Comparison of ENCODE assay signal across 12 cellular contexts in the genomic region with DNA sequence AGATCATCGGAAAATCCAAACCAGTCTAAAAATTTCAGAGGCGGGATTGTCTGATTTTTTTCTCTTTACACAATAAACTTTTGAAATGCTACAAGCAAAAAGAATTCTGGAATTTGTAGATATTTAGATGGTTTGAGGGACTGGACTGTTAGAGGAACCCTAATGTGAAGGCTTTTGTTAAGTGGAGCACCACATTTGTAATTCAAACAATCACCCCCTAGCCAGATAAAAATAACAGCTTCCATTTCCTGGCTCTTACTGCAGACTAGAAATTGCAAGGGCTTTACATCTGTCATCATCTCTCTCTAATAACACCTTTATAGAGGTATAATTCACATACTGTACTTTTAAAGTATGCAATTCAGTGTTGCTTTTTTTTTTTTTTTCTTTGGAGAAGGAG.
"Had no signal": no experiment of that assay in that cellular context is flagged by ENCODE, and none has a peak within 500 bp of the region (broad histone marks: within the 10 kb centered on the region; RNA-seq: fewer than 3 reads in every experiment).

No MANE protein-coding gene starts in this region.

- H3K9me3 Mint-ChIP-seq: activated naive CD4-positive, alpha-beta T cell treated with anti-CD3 and anti-CD28 coated beads, Interleukin-2, amount 50 U/mL, for 24 hours; stimulated activated naive B cell treated with anti-CD40 and anti-IgM and Interleukin-4, amounts not matched to agents 10 μg/mL and 1 μg/mL and 100 μg/mL, for 72 hours had no signal

- H3K27ac ChIP-seq: heart left ventricle, psoas muscle, right lobe of liver, spleen, transverse colon had no signal

- H3K4me3 Mint-ChIP-seq: activated naive CD4-positive, alpha-beta T cell treated with anti-CD3 and anti-CD28 coated beads, Interleukin-2, amount 50 U/mL, for 24 hours; stimulated activated naive B cell treated with anti-CD40 and anti-IgM and Interleukin-4, amounts not matched to agents 10 μg/mL and 1 μg/mL and 100 μg/mL, for 72 hours had no signal

- ATAC-seq: activated CD4-positive, CD25-positive, alpha-beta regulatory T cell treated with anti-CD3 and anti-CD28 coated beads, Interleukin-2, amount 50 U/mL, for 24 hours; heart left ventricle; psoas muscle; right lobe of liver; stimulated activated naive B cell treated with anti-CD40 and anti-IgM and Interleukin-4, amounts not matched to agents 10 μg/mL and 1 μg/mL and 100 μg/mL, for 72 hours had no signal

- H3K27me3 Mint-ChIP-seq: activated naive CD4-positive, alpha-beta T cell treated with anti-CD3 and anti-CD28 coated beads, Interleukin-2, amount 50 U/mL, for 24 hours; stimulated activated naive B cell treated with anti-CD40 and anti-IgM and Interleukin-4, amounts not matched to agents 10 μg/mL and 1 μg/mL and 100 μg/mL, for 72 hours had no signal

- H3K27ac Mint-ChIP-seq: activated naive CD4-positive, alpha-beta T cell treated with anti-CD3 and anti-CD28 coated beads, Interleukin-2, amount 50 U/mL, for 24 hours; stimulated activated naive B cell treated with anti-CD40 and anti-IgM and Interleukin-4, amounts not matched to agents 10 μg/mL and 1 μg/mL and 100 μg/mL, for 72 hours had no signal

- DNase-seq: activated T-cell treated with anti-CD3 and anti-CD28 coated beads, Interleukin-2, amount 50 U/mL, for 1 hour; amniotic stem cell; heart left ventricle; occipital lobe; psoas muscle; right lobe of liver; spleen; stimulated activated CD4-positive, alpha-beta T cell treated with anti-CD3 and anti-CD28 coated beads, Interleukin-1b, Interleukin-23, amount 100 ng/mL, for 48 hours; stimulated activated naive B cell treated with anti-CD40 and anti-IgM and Interleukin-4, amounts not matched to agents 10 μg/mL and 1 μg/mL and 100 μg/mL, for 72 hours; transverse colon had no signal

- H3K27me3 ChIP-seq: heart left ventricle, right lobe of liver, spleen, transverse colon had no signal

- H3K4me3 ChIP-seq: heart left ventricle, psoas muscle, right lobe of liver, spleen, transverse colon had no signal

- H3K4me1 ChIP-seq: psoas muscle had no signal

- H3K9me3 ChIP-seq: heart left ventricle, psoas muscle, right lobe of liver, spleen, transverse colon had no signal

- H3K36me3 ChIP-seq: heart left ventricle, right lobe of liver, spleen, transverse colon had no signal
